In genomic region chr1:155117610-155118009, GRCh38 we compare ENCODE assay signal across 28 cellular contexts. TPM values are rescaled to one million over a fixed set of nuclear protein-coding genes. Genes with fewer than 3 reads are reported as not detected.
A peak's percentile ranks its signal among the peaks of the same experiment; 100 is the strongest.
DNase-seq lines count a peak whose midpoint lies in the region; ATAC-seq and TF ChIP-seq lines count a peak whose summit lies in the region.
"Had no signal": no experiment of that assay in that cellular context is flagged by ENCODE, and none has a peak within 500 bp of the region (broad histone marks: within the 10 kb centered on the region; RNA-seq: fewer than 3 reads in every experiment).

No MANE protein-coding gene starts in this region.

- no peaks in the 10 kb centered on the region for H3K27me3 ChIP-seq in PC-3 (ENCODE audit: low read length)
- H3K27me3 ChIP-seq: adrenal gland had no signal

- no peak overlapping the region for H3K4me2 ChIP-seq in PC-3 (ENCODE audit: low read length)

- H3K9me3 Mint-ChIP-seq in CD14-positive monocyte (peaks cover 0 to 3% (median 0%) of the 10 kb centered on the region in 7 donors), Calu3 (ENCODE audit: low read depth, unreplicated experiment) (no peaks in the 10 kb centered on the region)
- H3K9me3 Mint-ChIP-seq: activated T-cell treated with anti-CD3 and anti-CD28 coated beads, Interleukin-2, amount 50 U/mL, for 72 hours; IgD-negative memory B cell had no signal

- H3K27ac ChIP-seq in PC-3 (ENCODE audit: low read length), result no peak overlapping the region
- H3K27ac ChIP-seq: adrenal gland, brain microvascular endothelial cell, C4-2B, GM23248, RWPE1, SK-N-MC, skin epidermis had no signal

- TF ChIP-seq CTCF in PC-3 (conservative IDR thresholded peaks at IDR 0.05; ENCODE audit: low read depth, low read length) (no peak), CD14-positive monocyte (IDR thresholded peaks at IDR 0.05) (no peak), Calu3 (IDR thresholded peaks at IDR 0.05; ENCODE audit: unreplicated experiment) (no peak)

- 0 out of 2 replicates have a peak, but pooled peaks cover 4% of the 10 kb centered on the region for H3K4me1 ChIP-seq in PC-3 (ENCODE audit: insufficient read depth, low read length)
- H3K4me1 ChIP-seq: adrenal gland had no signal

- H3K4me1 Mint-ChIP-seq in CD14-positive monocyte, result no peaks in the 10 kb centered on the region
- peaks cover 7% of the 10 kb centered on the region for H3K4me1 Mint-ChIP-seq in Calu3 (ENCODE audit: low read depth, unreplicated experiment)
- H3K4me1 Mint-ChIP-seq: IgD-negative memory B cell had no signal

- no peaks in the 10 kb centered on the region for H3K9me3 ChIP-seq in PC-3 (ENCODE audit: low read length)
- H3K9me3 ChIP-seq: adrenal gland had no signal

- H3K4me3 ChIP-seq in PC-3 (ENCODE audit: low read length), result no peak overlapping the region
- H3K4me3 ChIP-seq: adrenal gland, GM23248, SK-N-MC, skin epidermis had no signal

- no peak overlapping the region for H3K9ac ChIP-seq in PC-3 (ENCODE audit: low read length)
- H3K9ac ChIP-seq: GM23248 had no signal

- CTCF ChIA-PET in PC-3 (lab: Charles Lee) (interaction anchor here (0.7 kb wide), 1 partner anchor 454 kb away, joined by 3 read pairs; no protein-coding TSS in a partner anchor), Calu3 (lab: Charles Lee) (interaction anchor here (0.7 kb wide), 1 partner anchor 8 kb away, joined by 3 read pairs; no protein-coding TSS in a partner anchor)

- intact Hi-C loops in PC-3 (cut with micrococcal nuclease) (no loop called here), CD14-positive monocyte (cut with micrococcal nuclease) (no loop called here), Calu3 (cut with micrococcal nuclease; ENCODE audit: unreplicated experiment) (no loop called here)

- H3K36me3 Mint-ChIP-seq in CD14-positive monocyte, result no peaks in the 10 kb centered on the region
- H3K36me3 Mint-ChIP-seq in Calu3 (ENCODE audit: insufficient read depth, unreplicated experiment), result no peaks in the 10 kb centered on the region
- H3K36me3 Mint-ChIP-seq: IgD-negative memory B cell had no signal

- H3K27me3 Mint-ChIP-seq in CD14-positive monocyte (ENCODE audit: low read depth in 3 of 3) (peaks cover 5 to 29% (median 7%) of the 10 kb centered on the region in 3 donors), Calu3 (ENCODE audit: unreplicated experiment) (peaks cover 43% of the 10 kb centered on the region)

- no peaks in the 10 kb centered on the region for H3F3A ChIP-seq in PC-3 (ENCODE audit: low read length, unreplicated experiment)

- H3K36me3 ChIP-seq in PC-3 (ENCODE audit: low read depth, low read length), result no peaks in the 10 kb centered on the region
- H3K36me3 ChIP-seq: adrenal gland, brain microvascular endothelial cell had no signal

- no peaks in the 10 kb centered on the region for H3K79me2 ChIP-seq in PC-3 (ENCODE audit: low read length)

- peak; percentile 68 for DNase-seq in NCI-H345 (lab: John Stamatoyannopoulos, UW)
- DNase-seq in NCI-H345 treated with DMSO at 0.1 percent for 48 hours (lab: John Stamatoyannopoulos, UW; ENCODE audit: unreplicated experiment), result no peak
- peak; percentile 55 for DNase-seq in NCI-H187 treated with DMSO at 0.1 percent for 48 hours (lab: John Stamatoyannopoulos, UW)
- peak; percentile 71 for DNase-seq in PC-3
- no peak for DNase-seq in CD14-positive monocyte (ENCODE audit: low spot score)
- no peak for DNase-seq in cerebellar cortex (ENCODE audit: low spot score)
- DNase-seq in Calu3, result no peak
- DNase-seq: ACHN; activated CD4-positive, alpha-beta T cell treated with anti-CD3 and anti-CD28 coated beads for 48 hours; activated naive CD4-positive, alpha-beta T cell treated with Interleukin-2 at 50 U/mL for 16 hours; activated T-cell treated with anti-CD3 and anti-CD28 coated beads, Interleukin-2, amount 50 U/mL, for 72 hours; adrenal gland; brain microvascular endothelial cell; GF-D8; GM23248; head of caudate nucleus; NCI-H1105; NCI-H446; occipital lobe; stimulated activated CD4-positive, alpha-beta T cell treated with anti-CD3 and anti-CD28 coated beads, Interleukin-2, amount 100 ng/mL, for 24 hours; T-helper 17 cell had no signal

- no peaks in the 10 kb centered on the region for H4K20me1 ChIP-seq in PC-3 (ENCODE audit: low read length)

- ATAC-seq in PC-3, result peak; percentile 70
- no peak for ATAC-seq in GM19328 (IDR thresholded peaks at IDR 0.05; ENCODE audit: unreplicated experiment)
- ATAC-seq: activated T-cell treated with anti-CD3 and anti-CD28 coated beads, Interleukin-2, amount 50 U/mL, for 72 hours; T-helper 17 cell had no signal

- H3K9me2 ChIP-seq in PC-3 (replicated peaks; ENCODE audit: low read length), result no peaks in the 10 kb centered on the region

- BruUV-seq in PC-3 (replicated peaks; lab: Mats Ljungman, UMichigan) (no TSS peak), Calu3 (replicated peaks; lab: Mats Ljungman, UMichigan) (no TSS peak)

- no peak overlapping the region for H2AFZ ChIP-seq in PC-3 (ENCODE audit: low read length)
- H2AFZ ChIP-seq: GM23248 had no signal

- POLR2A ChIA-PET in PC-3 (lab: Charles Lee; ENCODE audit: unreplicated experiment), result interaction anchor here (0.5 kb wide), 1 partner anchor 416 kb away, joined by 3 read pairs; no protein-coding TSS in a partner anchor

- H3K27ac Mint-ChIP-seq in CD14-positive monocyte (peak overlapping the region in 1 of 7 donors; percentile 33), Calu3 (ENCODE audit: unreplicated experiment) (no peak overlapping the region)
- H3K27ac Mint-ChIP-seq: activated T-cell treated with anti-CD3 and anti-CD28 coated beads, Interleukin-2, amount 50 U/mL, for 72 hours; IgD-negative memory B cell; T-helper 17 cell had no signal

- H3K4me3 Mint-ChIP-seq in CD14-positive monocyte, result no peak overlapping the region
- H3K4me3 Mint-ChIP-seq in Calu3 (ENCODE audit: low read depth, unreplicated experiment), result no peak overlapping the region
- H3K4me3 Mint-ChIP-seq: activated T-cell treated with anti-CD3 and anti-CD28 coated beads, Interleukin-2, amount 50 U/mL, for 72 hours; IgD-negative memory B cell; T-helper 17 cell had no signal

RNA-seq across cellular contexts. Expression of gene EFNA1, which starts 10.1 kb away (rescaled TPM):
- total RNA-seq in PC-3 (2014; rRNA removed) (29.4 and 49.9 TPM in 2 replicates), Calu3 (2022) (33.7 and 41.7 TPM in 2 replicates)
- polyA plus RNA-seq in CD14-positive monocyte, result not detected
- total RNA-seq: fibroblast of villous mesenchyme, GM23248 had no signal
- polyA plus RNA-seq: GM23248, IgD-negative memory B cell had no signal

RNA-seq across cellular contexts. Expression of gene SLC50A1, which starts 18.0 kb away (rescaled TPM):
- total RNA-seq in PC-3 (2014; rRNA removed) (59.2 and 75.2 TPM in 2 replicates), Calu3 (2022) (68.5 and 72.0 TPM in 2 replicates)
- 10 to 100 TPM; 49.4 to 50.8 TPM for polyA plus RNA-seq in CD14-positive monocyte

RNA-seq across cellular contexts. Expression of gene DPM3, which starts 22.7 kb away (rescaled TPM):
- total RNA-seq in PC-3 (2014; rRNA removed), result 53.6 and 74.3 TPM in 2 replicates
- polyA plus RNA-seq in CD14-positive monocyte, result 100 to 1,000 TPM in 1 of 2 donors, 10 to 100 TPM in 1; 99.9 to 141 TPM
- total RNA-seq in Calu3 (2022), result 38.7 and 41.1 TPM in 2 replicates

RNA-seq across cellular contexts. Expression of gene EFNA3, which starts 39.0 kb away (rescaled TPM):
- total RNA-seq in PC-3 (2014; rRNA removed), result 16.2 and 23.5 TPM in 2 replicates
- under 1 TPM; 0.45 to 0.92 TPM for polyA plus RNA-seq in CD14-positive monocyte
- 1.7 and 3.4 TPM in 2 replicates for total RNA-seq in Calu3 (2022)

RNA-seq across cellular contexts. Expression of gene EFNA4, which starts 54.1 kb away (rescaled TPM):
- total RNA-seq in PC-3 (2014; rRNA removed) (36.7 and 37.4 TPM in 2 replicates), Calu3 (2022) (12.6 and 13.9 TPM in 2 replicates)
- 1 to 10 TPM; 2.3 to 4.1 TPM for polyA plus RNA-seq in CD14-positive monocyte

Comparison
In these comparisons a context has a peak if more than half of its experiments do, and no peak if none do; other contexts are left out.
1. DNase-seq: peak in NCI-H345 (single experiment), NCI-H187 treated with DMSO at 0.1 percent for 48 hours (single experiment) and PC-3 (single experiment); none in NCI-H345 treated with DMSO at 0.1 percent for 48 hours (single experiment), CD14-positive monocyte (single experiment), cerebellar cortex (single experiment) and Calu3 (single experiment).